1 cellular context compared by ENCODE assay signal in genomic region chr2:36487947-36488346, GRCh38.
TF ChIP-seq lines count a peak whose summit lies in the region.

No MANE protein-coding gene starts in this region.

TF ChIP-seq in IMR-90, 13 proteins besides CTCF, POLR2A, EP300 and RAD21:
- TF ChIP-seq MAZ (IDR thresholded peaks at IDR 0.05; ENCODE audit: borderline replicate concordance, low read depth, low read length), result no peak
- TF ChIP-seq RFX5 (IDR thresholded peaks at IDR 0.05; ENCODE audit: low read depth, low read length), result no peak
- peak; percentile 69 for TF ChIP-seq CEBPB (IDR thresholded peaks at IDR 0.05; ENCODE audit: low read depth, low read length)
- no peak for TF ChIP-seq CHD1 (IDR thresholded peaks at IDR 0.05; ENCODE audit: low read depth, low read length)
- TF ChIP-seq MAFK (IDR thresholded peaks at IDR 0.05; ENCODE audit: low read depth, low read length), result no peak
